Comparison of ENCODE assay signal across 15 cellular contexts in genomic region chr17:78419970-78420820, GRCh38. TPM values are rescaled to one million over a fixed set of nuclear protein-coding genes. Genes with fewer than 3 reads are reported as not detected.
DNase-seq lines count a peak whose midpoint lies in the region; ATAC-seq and TF ChIP-seq lines count a peak whose summit lies in the region.
"Had no signal": no experiment of that assay in that cellular context is flagged by ENCODE, and none has a peak within 500 bp of the region (broad histone marks: within the 10 kb centered on the region; RNA-seq: fewer than 3 reads in every experiment).

No MANE protein-coding gene starts in this region.

- H3K4me3 ChIP-seq in cardiac muscle cell (no peak overlapping the region), right atrium auricular region (no peak overlapping the region), right lobe of liver (no peak overlapping the region), suprapubic skin (no peak overlapping the region), psoas muscle (no peak overlapping the region)
- H3K4me3 ChIP-seq: ovary, SJSA1 had no signal

- no peak for TF ChIP-seq POLR2A in right lobe of liver (IDR thresholded peaks at IDR 0.05)
- TF ChIP-seq POLR2A in suprapubic skin (IDR thresholded peaks at IDR 0.05) = no peak

- H3K4me1 ChIP-seq in cardiac muscle cell (ENCODE audit: low read depth) = peaks cover 37% of the 10 kb centered on the region
- peaks cover 0 to 61% of the 10 kb centered on the region in 2 donors for H3K4me1 ChIP-seq in right atrium auricular region
- peaks cover 0 to 14% (median 0%) of the 10 kb centered on the region in 4 donors for H3K4me1 ChIP-seq in right lobe of liver
- peaks cover 49% of the 10 kb centered on the region for H3K4me1 ChIP-seq in suprapubic skin
- H3K4me1 ChIP-seq in psoas muscle = peaks cover 28% of the 10 kb centered on the region

- H3K27me3 ChIP-seq in cardiac muscle cell (no peaks in the 10 kb centered on the region), right atrium auricular region (no peaks in the 10 kb centered on the region), right lobe of liver (no peaks in the 10 kb centered on the region), suprapubic skin (no peaks in the 10 kb centered on the region), psoas muscle (ENCODE audit: insufficient read depth in 3 of 3, low read length in 2 of 3) (no peaks in the 10 kb centered on the region)
- H3K27me3 ChIP-seq: ovary, SJSA1 had no signal

- H3K27ac ChIP-seq in cardiac muscle cell (peak overlapping the region; percentile 91), right atrium auricular region (peak overlapping the region in 1 of 2 donors; percentile 35), cingulate gyrus (ENCODE audit: low read depth, low read length) (peak overlapping the region; percentile 54), right lobe of liver (peak overlapping the region in 2 of 3 donors; percentile 3 to 16), suprapubic skin (peak overlapping the region; percentile 19), psoas muscle (no peak overlapping the region)
- H3K27ac ChIP-seq: ovary, WERI-Rb-1 had no signal

- WGBS in right lobe of liver (ENCODE audit: insufficient coverage, low coverage, low lambda C conversion rate, missing lambda C conversion rate) = 52% methylated on average over 2 of the region's 22 CpGs
- 65% methylated on average over 12 of the region's 22 CpGs for WGBS in suprapubic skin
- WGBS in psoas muscle, 3 donors = 62 to 69% (median 64%) methylated on average over 22 of the region's 22 CpGs

- no peak for TF ChIP-seq EP300 in suprapubic skin (IDR thresholded peaks at IDR 0.05)

- no peak for ATAC-seq in right lobe of liver
- no peak for ATAC-seq in psoas muscle

- DNase-seq in cardiac muscle cell (ENCODE audit: low read depth in 1 of 2, low spot score in 1 of 2) = no peak
- DNase-seq in right atrium auricular region (ENCODE audit: low spot score) = no peak
- no peak for DNase-seq in right lobe of liver
- DNase-seq in suprapubic skin (ENCODE audit: low spot score in 2 of 2) = no peak
- no peak for DNase-seq in midbrain (lab: John Stamatoyannopoulos, UW)
- DNase-seq in psoas muscle = no peak
- DNase-seq in NOMO-1 (lab: John Stamatoyannopoulos, UW; ENCODE audit: unreplicated experiment in 2 of 2) = no peak
- DNase-seq: C1 segment of cervical spinal cord; hippocampal formation; NCI-H2107; ovary; stimulated activated CD4-positive, alpha-beta T cell treated with anti-CD3 and anti-CD28 coated beads, Interleukin-1b, Interleukin-23, amount 100 ng/mL, for 48 hours; WERI-Rb-1 had no signal

- TF ChIP-seq CTCF in cardiac muscle cell (IDR thresholded peaks at IDR 0.05; ENCODE audit: low read depth, low read length) (no peak), right atrium auricular region (IDR thresholded peaks at IDR 0.05) (no peak), right lobe of liver (IDR thresholded peaks at IDR 0.05) (no peak), suprapubic skin (IDR thresholded peaks at IDR 0.05) (no peak), psoas muscle (IDR thresholded peaks at IDR 0.05) (no peak)

- H3K36me3 ChIP-seq in cardiac muscle cell (peaks cover 9% of the 10 kb centered on the region), right atrium auricular region (peaks cover 33% of the 10 kb centered on the region), right lobe of liver (peaks cover 3 to 23% (median 5%) of the 10 kb centered on the region in 4 donors), suprapubic skin (peaks cover 49% of the 10 kb centered on the region), psoas muscle (ENCODE audit: insufficient read depth in 1 of 2, low read depth in 1 of 2) (peaks cover 0 to 60% of the 10 kb centered on the region in 2 donors)
- H3K36me3 ChIP-seq: ovary had no signal

- intact Hi-C loops in right lobe of liver (cut with DNase I) (loop anchor here (5.0 to 10.0 kb wide), 4 partner anchors 53 to 135 kb away; partner anchors contain the start of gene SOCS3 (in 1 of the 2)), psoas muscle (cut with DNase I) (loop anchor here (5.0 to 10.0 kb wide), 2 partner anchors 133 to 305 kb away; no protein-coding TSS in a partner anchor)

- H3K9me3 ChIP-seq in cardiac muscle cell (ENCODE audit: low read depth) = no peaks in the 10 kb centered on the region
- no peaks in the 10 kb centered on the region for H3K9me3 ChIP-seq in right atrium auricular region
- H3K9me3 ChIP-seq in right lobe of liver = no peaks in the 10 kb centered on the region
- no peaks in the 10 kb centered on the region for H3K9me3 ChIP-seq in suprapubic skin
- H3K9me3 ChIP-seq in psoas muscle = no peaks in the 10 kb centered on the region
- H3K9me3 ChIP-seq: ovary, SJSA1 had no signal

RNA-seq across cellular contexts. Expression of gene PGS1, which starts 41.7 kb away (rescaled TPM):
- total RNA-seq in cardiac muscle cell (52.5 and 64.7 TPM in 2 replicates), right atrium auricular region (10 to 100 TPM; 21.2 to 21.8 TPM), right lobe of liver (10 to 100 TPM in 5 of 6 experiments, 1 to 10 TPM in 1; 8.8 to 17.5 (median 13.4) TPM), suprapubic skin (10 to 100 TPM; 23.9 to 51.7 (median 34.2) TPM), psoas muscle (10 to 100 TPM; 15.0 to 24.2 (median 20.3) TPM)
- polyA plus RNA-seq in cardiac muscle cell (46.7 and 50.7 TPM in 2 replicates), psoas muscle (10 to 100 TPM; 10.2 to 16.3 (median 15.5) TPM)
